In genomic region chr10:32332299-32332750, GRCh38 we compare ENCODE assay signal across 8 cellular contexts. TPM values are rescaled to one million over a fixed set of nuclear protein-coding genes. Genes with fewer than 3 reads are reported as not detected.
DNase-seq lines count a peak whose midpoint lies in the region; ATAC-seq and TF ChIP-seq lines count a peak whose summit lies in the region.

No MANE protein-coding gene starts in this region.

- POLR2A ChIA-PET in RWPE1 (lab: Yijun Ruan, JAX; ENCODE audit: low non-redundant PET) = no interaction called here

- CTCF ChIA-PET in RWPE1 (lab: Yijun Ruan, JAX) = interaction anchor here (0.6 kb wide), 1 partner anchor 41 kb away, joined by 3 read pairs; no protein-coding TSS in a partner anchor

- TF ChIP-seq CTCF in fibroblast of mammary gland (conservative IDR thresholded peaks at IDR 0.05; ENCODE audit: control insufficient read depth, insufficient read depth, low read depth, low read length) (no peak), RWPE1 (conservative IDR thresholded peaks at IDR 0.05; ENCODE audit: low read depth) (no peak)

- DNase-seq in DMS53 (lab: John Stamatoyannopoulos, UW) = peak; percentile 22
- DNase-seq in DMS53 treated with DMSO at 0.1 percent for 48 hours (lab: John Stamatoyannopoulos, UW; ENCODE audit: unreplicated experiment) = no peak
- peak; percentile 40 to 53 for DNase-seq in activated CD8-positive, alpha-beta memory T cell treated with anti-CD3 and anti-CD28 coated beads for 1 hour (ENCODE audit: extremely low read depth in 1 of 2, low read depth in 1 of 2)
- DNase-seq in fibroblast of mammary gland (ENCODE audit: low read depth) = peak; percentile 56
- DNase-seq in stimulated activated CD4-positive, alpha-beta T cell treated with anti-CD3 and anti-CD28 coated beads, Interleukin-1b, Interleukin-23, amount 100 ng/mL, for 4 hours (ENCODE audit: low read depth in 2 of 2) = peak; percentile 37 to 62
- no peak for DNase-seq in RWPE1 (ENCODE audit: low spot score)
- no peak for DNase-seq in G401 (ENCODE audit: low spot score)

- no peak overlapping the region for H3K4me3 ChIP-seq in fibroblast of mammary gland (ENCODE audit: control insufficient read depth, low read depth, low read length)

- peak; percentile 94 for ATAC-seq in HG03432 (IDR thresholded peaks at IDR 0.05; ENCODE audit: unreplicated experiment)

- H3K27ac ChIP-seq in RWPE1 = no peak overlapping the region

- in situ Hi-C loops in G401 (cut with HindIII; ENCODE audit: low sequenced_read_pairs) = no loop called here

RNA-seq across cellular contexts. Expression of gene EPC1, which starts 14.6 kb away (rescaled TPM):
- total RNA-seq in G401 (2014; rRNA removed; shearing (Covaris generic)) = 9.6 and 11.3 TPM in 2 replicates

Comparison
In these comparisons a context has a peak if more than half of its experiments do, and no peak if none do; other contexts are left out.
1. DNase-seq: peak in DMS53 (single experiment), activated CD8-positive, alpha-beta memory T cell treated with anti-CD3 and anti-CD28 coated beads for 1 hour (2 of 2), fibroblast of mammary gland (single experiment) and stimulated activated CD4-positive, alpha-beta T cell treated with anti-CD3 and anti-CD28 coated beads, Interleukin-1b, Interleukin-23, amount 100 ng/mL, for 4 hours (2 of 2); none in DMS53 treated with DMSO at 0.1 percent for 48 hours (single experiment), RWPE1 (single experiment) and G401 (single experiment).